2 cellular contexts compared by ENCODE assay signal in genomic region chr6:80022803-80023202, GRCh38.
TF ChIP-seq lines count a peak whose summit lies in the region.

No MANE protein-coding gene starts in this region.

TF ChIP-seq in IMR-90, 13 proteins besides CTCF, POLR2A, EP300 and RAD21 (continued from another document):
- TF ChIP-seq CEBPB (IDR thresholded peaks at IDR 0.05; ENCODE audit: low read depth, low read length) (no peak), MAFK (IDR thresholded peaks at IDR 0.05; ENCODE audit: low read depth, low read length) (peak; percentile 86), NFE2L2 (IDR thresholded peaks at IDR 0.05; ENCODE audit: low read depth, low read length) (0 out of 2 replicates have a peak, but pooled peaks have one; percentile 23)

TF ChIP-seq in WTC11, 78 proteins besides CTCF, POLR2A, EP300 and RAD21:
- TF ChIP-seq, protein P1, sequence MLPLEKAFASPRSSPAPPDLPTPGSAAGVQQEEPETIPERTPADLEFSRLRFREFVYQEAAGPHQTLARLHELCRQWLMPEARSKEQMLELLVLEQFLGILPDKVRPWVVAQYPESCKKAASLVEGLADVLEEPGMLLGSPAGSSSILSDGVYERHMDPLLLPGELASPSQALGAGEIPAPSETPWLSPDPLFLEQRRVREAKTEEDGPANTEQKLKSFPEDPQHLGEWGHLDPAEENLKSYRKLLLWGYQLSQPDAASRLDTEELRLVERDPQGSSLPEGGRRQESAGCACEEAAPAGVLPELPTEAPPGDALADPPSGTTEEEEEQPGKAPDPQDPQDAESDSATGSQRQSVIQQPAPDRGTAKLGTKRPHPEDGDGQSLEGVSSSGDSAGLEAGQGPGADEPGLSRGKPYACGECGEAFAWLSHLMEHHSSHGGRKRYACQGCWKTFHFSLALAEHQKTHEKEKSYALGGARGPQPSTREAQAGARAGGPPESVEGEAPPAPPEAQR (CRISPR knock-in tag; IDR thresholded peaks at IDR 0.05) = no peak
- TF ChIP-seq ZNF671 (CRISPR knock-in tag; IDR thresholded peaks at IDR 0.05) (no peak), FOXP1 (CRISPR knock-in tag; IDR thresholded peaks at IDR 0.05; ENCODE audit: borderline replicate concordance) (no peak), JUN (CRISPR knock-in tag; IDR thresholded peaks at IDR 0.05) (no peak), TEAD1 (CRISPR knock-in tag; IDR thresholded peaks at IDR 0.05) (no peak), ATF6 (CRISPR knock-in tag; IDR thresholded peaks at IDR 0.05) (no peak), GABPB1 (CRISPR knock-in tag; IDR thresholded peaks at IDR 0.05) (no peak), CBFB (CRISPR knock-in tag; IDR thresholded peaks at IDR 0.05; ENCODE audit: low read depth) (no peak), GRHL2 (CRISPR knock-in tag; IDR thresholded peaks at IDR 0.05; ENCODE audit: insufficient replicate concordance, severe bottlenecking) (no peak), CREB1 (CRISPR knock-in tag; IDR thresholded peaks at IDR 0.05) (no peak), USF2 (CRISPR knock-in tag; IDR thresholded peaks at IDR 0.05) (no peak), TCF7 (CRISPR knock-in tag; IDR thresholded peaks at IDR 0.05; ENCODE audit: low read depth) (no peak)
- TF ChIP-seq, protein P2, sequence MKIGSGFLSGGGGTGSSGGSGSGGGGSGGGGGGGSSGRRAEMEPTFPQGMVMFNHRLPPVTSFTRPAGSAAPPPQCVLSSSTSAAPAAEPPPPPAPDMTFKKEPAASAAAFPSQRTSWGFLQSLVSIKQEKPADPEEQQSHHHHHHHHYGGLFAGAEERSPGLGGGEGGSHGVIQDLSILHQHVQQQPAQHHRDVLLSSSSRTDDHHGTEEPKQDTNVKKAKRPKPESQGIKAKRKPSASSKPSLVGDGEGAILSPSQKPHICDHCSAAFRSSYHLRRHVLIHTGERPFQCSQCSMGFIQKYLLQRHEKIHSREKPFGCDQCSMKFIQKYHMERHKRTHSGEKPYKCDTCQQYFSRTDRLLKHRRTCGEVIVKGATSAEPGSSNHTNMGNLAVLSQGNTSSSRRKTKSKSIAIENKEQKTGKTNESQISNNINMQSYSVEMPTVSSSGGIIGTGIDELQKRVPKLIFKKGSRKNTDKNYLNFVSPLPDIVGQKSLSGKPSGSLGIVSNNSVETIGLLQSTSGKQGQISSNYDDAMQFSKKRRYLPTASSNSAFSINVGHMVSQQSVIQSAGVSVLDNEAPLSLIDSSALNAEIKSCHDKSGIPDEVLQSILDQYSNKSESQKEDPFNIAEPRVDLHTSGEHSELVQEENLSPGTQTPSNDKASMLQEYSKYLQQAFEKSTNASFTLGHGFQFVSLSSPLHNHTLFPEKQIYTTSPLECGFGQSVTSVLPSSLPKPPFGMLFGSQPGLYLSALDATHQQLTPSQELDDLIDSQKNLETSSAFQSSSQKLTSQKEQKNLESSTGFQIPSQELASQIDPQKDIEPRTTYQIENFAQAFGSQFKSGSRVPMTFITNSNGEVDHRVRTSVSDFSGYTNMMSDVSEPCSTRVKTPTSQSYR (CRISPR knock-in tag; IDR thresholded peaks at IDR 0.05) = no peak
- TF ChIP-seq, protein P3, sequence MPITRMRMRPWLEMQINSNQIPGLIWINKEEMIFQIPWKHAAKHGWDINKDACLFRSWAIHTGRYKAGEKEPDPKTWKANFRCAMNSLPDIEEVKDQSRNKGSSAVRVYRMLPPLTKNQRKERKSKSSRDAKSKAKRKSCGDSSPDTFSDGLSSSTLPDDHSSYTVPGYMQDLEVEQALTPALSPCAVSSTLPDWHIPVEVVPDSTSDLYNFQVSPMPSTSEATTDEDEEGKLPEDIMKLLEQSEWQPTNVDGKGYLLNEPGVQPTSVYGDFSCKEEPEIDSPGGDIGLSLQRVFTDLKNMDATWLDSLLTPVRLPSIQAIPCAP (CRISPR knock-in tag; IDR thresholded peaks at IDR 0.05) = no peak
